In genomic region chr7:100148225-100148558, GRCh38 we compare ENCODE assay signal across 8 cellular contexts. TPM values are rescaled to one million over a fixed set of nuclear protein-coding genes. Genes with fewer than 3 reads are reported as not detected.
DNase-seq lines count a peak whose midpoint lies in the region; ATAC-seq and TF ChIP-seq lines count a peak whose summit lies in the region.

No MANE protein-coding gene starts in this region.

- H3K27ac Mint-ChIP-seq in CD8-positive, alpha-beta memory T cell = peak overlapping the region; percentile 85 to 99 (median 96)

- H4K20me1 ChIP-seq in OCI-LY3 (ENCODE audit: insufficient read depth, low read length) = 0 out of 2 replicates have a peak, but pooled peaks cover 2% of the 10 kb centered on the region

- peak overlapping the region; percentile 76; the same call in 1 of the 2 replicates for H2AFZ ChIP-seq in OCI-LY3 (ENCODE audit: low read depth, low read length)

- no peaks in the 10 kb centered on the region for H3K27me3 Mint-ChIP-seq in CD8-positive, alpha-beta memory T cell

- 5 to 6% (median 5%) methylated on average over 14 of the region's 14 CpGs for WGBS in ovary, 3 donors

- H3K9me3 ChIP-seq in CD8-positive, alpha-beta memory T cell (ENCODE audit: low read length) = no peaks in the 10 kb centered on the region
- H3K9me3 ChIP-seq in OCI-LY3 (ENCODE audit: insufficient read depth, low read length) (no peaks in the 10 kb centered on the region), ovary (no peaks in the 10 kb centered on the region)

- H3K79me2 ChIP-seq in OCI-LY3 (ENCODE audit: low read length) = peaks cover 27% of the 10 kb centered on the region

- peak overlapping the region; percentile 91 for H3K4me2 ChIP-seq in OCI-LY3 (ENCODE audit: low read length)

- TF ChIP-seq POLR2A in ovary (IDR thresholded peaks at IDR 0.05) = no peak

- TF ChIP-seq CTCF in OCI-LY3 (IDR thresholded peaks at IDR 0.05; ENCODE audit: low read depth, low read length) (no peak), epithelial cell of esophagus (IDR thresholded peaks at IDR 0.05; ENCODE audit: insufficient read depth, low read depth, low read length, missing control alignments) (no peak), ovary (IDR thresholded peaks at IDR 0.05) (no peak)

- no peak for ATAC-seq in HG03135 (IDR thresholded peaks at IDR 0.05; ENCODE audit: unreplicated experiment)

- H3K4me1 ChIP-seq in CD8-positive, alpha-beta memory T cell (ENCODE audit: insufficient read depth, low read length) = peaks cover 29% of the 10 kb centered on the region
- H3K4me1 ChIP-seq in OCI-LY3 (ENCODE audit: low read length) (peaks cover 21% of the 10 kb centered on the region), ovary (ENCODE audit: insufficient read depth) (no peaks in the 10 kb centered on the region)

- H3K9me3 Mint-ChIP-seq in CD8-positive, alpha-beta memory T cell = no peaks in the 10 kb centered on the region

- POLR2A ChIA-PET in CD8-positive, alpha-beta memory T cell (lab: Charles Lee) = interaction anchor here (0.6 to 2.6 kb wide), 12 partner anchors 8 to 524 kb away, joined by 3 to 23 read pairs (median 5); partner anchors contain the start of genes GAL3ST4, GPC2, MBLAC1 and STAG3

- no peak for DNase-seq in CD8-positive, alpha-beta memory T cell
- DNase-seq in epithelial cell of esophagus (ENCODE audit: low read depth) (no peak), ovary (no peak), NCI-H2196 treated with DMSO at 0.1 percent for 48 hours (lab: John Stamatoyannopoulos, UW; ENCODE audit: unreplicated experiment) (no peak), midbrain (lab: John Stamatoyannopoulos, UW) (no peak)
- no peak for DNase-seq in activated effector memory CD4-positive, alpha-beta T cell treated with Interleukin-2 at 50 U/mL for 16 hours

- H3K9ac ChIP-seq in OCI-LY3 (ENCODE audit: low read length) = peak overlapping the region; percentile 79

- H3K4me3 Mint-ChIP-seq in CD8-positive, alpha-beta memory T cell = peak overlapping the region; percentile 82 to 99 (median 95)

- no peaks in the 10 kb centered on the region for H3K27me3 ChIP-seq in CD8-positive, alpha-beta memory T cell (ENCODE audit: insufficient read depth, low read length, poor library complexity, severe bottlenecking)
- H3K27me3 ChIP-seq in OCI-LY3 (ENCODE audit: low read depth, low read length) (no peaks in the 10 kb centered on the region), ovary (no peaks in the 10 kb centered on the region)

- H3K36me3 ChIP-seq in CD8-positive, alpha-beta memory T cell (ENCODE audit: insufficient read depth, low read length) = no peaks in the 10 kb centered on the region
- peaks cover 14% of the 10 kb centered on the region for H3K36me3 ChIP-seq in OCI-LY3 (replicated peaks; ENCODE audit: low read depth, low read length)
- H3K36me3 ChIP-seq in ovary = no peaks in the 10 kb centered on the region

- CTCF ChIA-PET in CD8-positive, alpha-beta memory T cell (lab: Charles Lee) = interaction anchor here (0.6 to 2.9 kb wide), 9 partner anchors 11 to 70 kb away, joined by 3 to 23 read pairs (median 3); partner anchors contain the start of genes GPC2, STAG3 and TRAPPC14

- peaks cover 0 to 33% (median 13%) of the 10 kb centered on the region in 3 donors for H3K36me3 Mint-ChIP-seq in CD8-positive, alpha-beta memory T cell

- peak overlapping the region; percentile 83 for H3K4me3 ChIP-seq in CD8-positive, alpha-beta memory T cell (ENCODE audit: low read length)
- H3K4me3 ChIP-seq in OCI-LY3 (ENCODE audit: low read length) = peak overlapping the region; percentile 80
- peak overlapping the region; percentile 87 for H3K4me3 ChIP-seq in epithelial cell of esophagus (ENCODE audit: low read length)
- peak overlapping the region; percentile 32 for H3K4me3 ChIP-seq in ovary

- TF ChIP-seq EP300 in ovary (IDR thresholded peaks at IDR 0.05) = no peak

- H3K27ac ChIP-seq in CD8-positive, alpha-beta memory T cell (ENCODE audit: low read depth, low read length) = peak overlapping the region; percentile 87
- H3K27ac ChIP-seq in OCI-LY3 (ENCODE audit: low read length) (peak overlapping the region; percentile 57), ovary (peak overlapping the region in 1 of 2 donors; percentile 65)

- H3K4me1 Mint-ChIP-seq in CD8-positive, alpha-beta memory T cell = peaks cover 27 to 39% (median 37%) of the 10 kb centered on the region in 3 donors

- intact Hi-C loops in ovary (cut with DNase I) = loop anchor here in 1 of 4 donors (5.0 kb wide), 1 partner anchor 544 kb away; the partner anchor contains the start of gene GIGYF1

RNA-seq across cellular contexts. Expression of gene LAMTOR4, which starts 0.5 kb away (rescaled TPM):
- total RNA-seq in CD8-positive, alpha-beta memory T cell = 100 to 1,000 TPM; 125 to 130 TPM
- 386 TPM for polyA plus RNA-seq in CD8-positive, alpha-beta memory T cell
- 100 to 1,000 TPM; 101 to 245 (median 108) TPM for total RNA-seq in ovary
- 100 to 1,000 TPM in 1 of 2 donors, 10 to 100 TPM in 1; 10.3 to 246 TPM for polyA plus RNA-seq in ovary

RNA-seq across cellular contexts. Expression of gene TRAPPC14, which starts 10.3 kb away (rescaled TPM):
- total RNA-seq in CD8-positive, alpha-beta memory T cell = 10 to 100 TPM; 30.5 to 33.2 TPM
- 3.4 TPM for polyA plus RNA-seq in CD8-positive, alpha-beta memory T cell
- 10 to 100 TPM in 5 of 7 donors, 1 to 10 TPM in 2; 6.2 to 27.2 (median 14.8) TPM for total RNA-seq in ovary
- 1 to 10 TPM; 2.8 to 9.1 TPM for polyA plus RNA-seq in ovary

RNA-seq across cellular contexts. Expression of gene GAL3ST4, which starts 20.2 kb away (rescaled TPM):
- 1 to 10 TPM; 1.0 to 1.6 TPM for total RNA-seq in CD8-positive, alpha-beta memory T cell
- polyA plus RNA-seq in CD8-positive, alpha-beta memory T cell = 0.52 TPM
- total RNA-seq in ovary = 10 to 100 TPM in 2 of 7 donors, 1 to 10 TPM in 5; 3.1 to 16.3 (median 7.4) TPM
- 10 to 100 TPM in 1 of 2 donors, 1 to 10 TPM in 1; 4.3 to 10.6 TPM for polyA plus RNA-seq in ovary

RNA-seq across cellular contexts. Expression of gene MBLAC1, which starts 21.4 kb away (rescaled TPM):
- 1 to 10 TPM; 4.4 TPM for total RNA-seq in CD8-positive, alpha-beta memory T cell
- 2.3 TPM for polyA plus RNA-seq in CD8-positive, alpha-beta memory T cell
- 1 to 10 TPM; 3.4 to 6.7 (median 4.5) TPM for total RNA-seq in ovary
- 1 to 10 TPM in 1 of 2 donors, under 1 TPM in 1; 0.28 to 3.4 TPM for polyA plus RNA-seq in ovary

RNA-seq across cellular contexts. Expression of gene CNPY4, which starts 28.8 kb away (rescaled TPM):
- total RNA-seq in CD8-positive, alpha-beta memory T cell = 10 to 100 TPM; 18.9 to 19.0 TPM
- polyA plus RNA-seq in CD8-positive, alpha-beta memory T cell = 24.1 TPM
- 10 to 100 TPM; 11.7 to 28.7 (median 22.0) TPM for total RNA-seq in ovary
- 10 to 100 TPM; 33.9 to 42.8 TPM for polyA plus RNA-seq in ovary

Comparison
In these comparisons a context has a peak if more than half of its experiments do, and no peak if none do; other contexts are left out.
1. H3K4me3 ChIP-seq: peak in every context shown above with its lines; median percentile 87 in epithelial cell of esophagus; 83 in CD8-positive, alpha-beta memory T cell; 80 in OCI-LY3; 32 in ovary.